21 cellular contexts compared by ENCODE assay signal in the genomic region with DNA sequence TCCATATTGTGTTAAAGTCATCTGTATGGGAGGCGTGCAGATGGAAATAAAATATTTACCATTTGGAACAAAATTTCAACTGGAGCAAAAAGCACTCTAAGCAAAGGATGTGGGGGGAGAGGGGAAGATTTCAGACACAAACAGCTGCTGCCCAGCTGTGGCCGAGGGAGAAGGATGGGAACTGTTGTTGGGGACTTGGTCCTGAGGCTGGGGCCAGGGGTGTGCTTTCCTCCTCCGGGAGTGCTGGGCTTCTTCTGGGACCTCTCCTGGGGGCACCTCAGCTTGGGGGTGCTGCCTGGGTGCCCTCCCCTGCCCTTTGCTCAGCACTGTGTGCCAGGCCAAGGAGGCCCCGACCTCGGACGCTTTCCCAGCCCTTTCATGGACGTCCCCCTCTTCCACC.
"Had no signal": no experiment of that assay in that cellular context is flagged by ENCODE, and none has a peak within 500 bp of the region (broad histone marks: within the 10 kb centered on the region; RNA-seq: fewer than 3 reads in every experiment).

No MANE protein-coding gene starts in this region.

- H3K4me2 ChIP-seq: SK-N-SH had no signal

- H3K4me1 Mint-ChIP-seq: activated naive CD8-positive, alpha-beta T cell treated with anti-CD3 and anti-CD28 coated beads for 36 hours; memory B cell; stimulated activated memory B cell treated with anti-CD40 and anti-IgM and Interleukin-4, amounts not matched to agents 10 μg/mL and 1 μg/mL and 100 μg/mL, for 72 hours had no signal

- FAIRE-seq: keratinocyte, TTC549 had no signal

- H3K27ac ChIP-seq: cardiac muscle cell, foreskin keratinocyte, left lung, prostate gland, right lobe of liver had no signal

- H3K9me3 Mint-ChIP-seq: activated naive CD8-positive, alpha-beta T cell treated with anti-CD3 and anti-CD28 coated beads for 36 hours; effector memory CD8-positive, alpha-beta T cell; stimulated activated memory B cell treated with anti-CD40 and anti-IgM and Interleukin-4, amounts not matched to agents 10 μg/mL and 1 μg/mL and 100 μg/mL, for 72 hours; T-helper 2 cell treated with Interferon-gamma antibody and Interleukin-4, amounts not matched to agents 5 μg/mL and 100 μg/mL, for 36 hours had no signal

- H3K9me3 ChIP-seq: left lung, prostate gland, right lobe of liver, SK-N-SH, uterus had no signal

- H3K9ac ChIP-seq: SK-N-SH had no signal

- H3K27me3 ChIP-seq: cardiac muscle cell, foreskin keratinocyte, right lobe of liver, uterus had no signal

- H3K4me3 ChIP-seq: cardiac muscle cell, left lung, prostate gland, right lobe of liver, uterus had no signal

- DNase-seq: activated CD4-positive, alpha-beta T cell treated with anti-CD3 and anti-CD28 coated beads, Interleukin-2, amount 50 U/mL, for 48 hours; activated naive CD8-positive, alpha-beta T cell treated with anti-CD3 and anti-CD28 coated beads for 36 hours; amniotic stem cell; dermis blood vessel endothelial cell; effector memory CD8-positive, alpha-beta T cell; foreskin keratinocyte; glutamatergic neuron; nephron progenitor cell; occipital lobe; right lobe of liver; SK-N-SH; stimulated activated CD4-positive, alpha-beta T cell treated with anti-CD3 and anti-CD28 coated beads, Interleukin-4, amount 100 ng/mL, for 4 hours; uterus had no signal

- H3K4me3 Mint-ChIP-seq: activated naive CD8-positive, alpha-beta T cell treated with anti-CD3 and anti-CD28 coated beads for 36 hours; effector memory CD8-positive, alpha-beta T cell; memory B cell; nephron progenitor cell; stimulated activated memory B cell treated with anti-CD40 and anti-IgM and Interleukin-4, amounts not matched to agents 10 μg/mL and 1 μg/mL and 100 μg/mL, for 72 hours; T-helper 2 cell treated with Interferon-gamma antibody and Interleukin-4, amounts not matched to agents 5 μg/mL and 100 μg/mL, for 36 hours had no signal

- H3K4me1 ChIP-seq: foreskin keratinocyte, left lung, right lobe of liver, uterus had no signal

- H3K36me3 Mint-ChIP-seq: activated naive CD8-positive, alpha-beta T cell treated with anti-CD3 and anti-CD28 coated beads for 36 hours; memory B cell; stimulated activated memory B cell treated with anti-CD40 and anti-IgM and Interleukin-4, amounts not matched to agents 10 μg/mL and 1 μg/mL and 100 μg/mL, for 72 hours had no signal

- H3K27me3 Mint-ChIP-seq: activated naive CD8-positive, alpha-beta T cell treated with anti-CD3 and anti-CD28 coated beads for 36 hours had no signal

- ATAC-seq: effector memory CD8-positive, alpha-beta T cell; foreskin keratinocyte; left lung; right lobe of liver; stimulated activated memory B cell treated with anti-CD40 and anti-IgM and Interleukin-4, amounts not matched to agents 10 μg/mL and 1 μg/mL and 100 μg/mL, for 72 hours had no signal

- H3K36me3 ChIP-seq: cardiac muscle cell, left lung, prostate gland, right lobe of liver, uterus had no signal

- H3K27ac Mint-ChIP-seq: activated naive CD8-positive, alpha-beta T cell treated with anti-CD3 and anti-CD28 coated beads for 36 hours; effector memory CD8-positive, alpha-beta T cell; memory B cell; nephron progenitor cell; stimulated activated memory B cell treated with anti-CD40 and anti-IgM and Interleukin-4, amounts not matched to agents 10 μg/mL and 1 μg/mL and 100 μg/mL, for 72 hours; T-helper 2 cell treated with Interferon-gamma antibody and Interleukin-4, amounts not matched to agents 5 μg/mL and 100 μg/mL, for 36 hours had no signal
